ENCODE assay signal across 16 cellular contexts in the genomic region with DNA sequence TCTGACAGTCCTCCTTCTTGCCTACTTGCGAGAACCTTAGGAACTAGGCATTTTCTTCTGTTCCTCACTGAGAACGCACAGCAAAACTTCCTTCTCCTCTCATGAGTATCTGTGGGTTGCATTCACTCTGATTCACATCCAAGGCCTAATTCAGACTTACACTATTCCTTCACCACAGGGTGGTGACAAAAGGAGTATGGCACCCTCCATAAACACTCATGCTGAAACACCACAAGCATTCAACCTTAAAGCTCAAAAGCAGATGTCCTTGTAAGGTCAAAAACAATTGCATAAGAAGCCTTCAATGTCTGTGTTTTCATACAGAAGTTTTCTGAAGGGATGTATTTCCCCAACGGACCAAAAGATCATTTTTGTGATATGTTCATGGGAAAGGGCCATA.
"Had no signal": no experiment of that assay in that cellular context is flagged by ENCODE, and none has a peak within 500 bp of the region (broad histone marks: within the 10 kb centered on the region; RNA-seq: fewer than 3 reads in every experiment).

No MANE protein-coding gene starts in this region.

- ATAC-seq: activated CD8-positive, alpha-beta T cell treated with anti-CD3 and anti-CD28 coated beads for 36 hours; activated T-cell treated with anti-CD3 and anti-CD28 coated beads, Interleukin-2, amount 50 U/mL, for 72 hours; psoas muscle had no signal

- H3K4me3 Mint-ChIP-seq: activated CD8-positive, alpha-beta T cell treated with anti-CD3 and anti-CD28 coated beads for 36 hours; activated T-cell treated with anti-CD3 and anti-CD28 coated beads, Interleukin-2, amount 50 U/mL, for 72 hours; nephron progenitor cell; stimulated activated naive CD8-positive, alpha-beta T cell treated with anti-CD3 and anti-CD28 coated beads, Interleukin-15, Interleukin-2, amounts not matched to agents 100 ng/mL and 50 ng/mL, for 24 hours had no signal

- H3K9me3 Mint-ChIP-seq: activated CD8-positive, alpha-beta T cell treated with anti-CD3 and anti-CD28 coated beads for 36 hours; activated T-cell treated with anti-CD3 and anti-CD28 coated beads, Interleukin-2, amount 50 U/mL, for 72 hours; nephron progenitor cell; stimulated activated naive CD8-positive, alpha-beta T cell treated with anti-CD3 and anti-CD28 coated beads, Interleukin-15, Interleukin-2, amounts not matched to agents 100 ng/mL and 50 ng/mL, for 24 hours had no signal

- H3K27ac Mint-ChIP-seq: activated CD8-positive, alpha-beta T cell treated with anti-CD3 and anti-CD28 coated beads for 36 hours; activated T-cell treated with anti-CD3 and anti-CD28 coated beads, Interleukin-2, amount 50 U/mL, for 72 hours; nephron progenitor cell; stimulated activated naive CD8-positive, alpha-beta T cell treated with anti-CD3 and anti-CD28 coated beads, Interleukin-15, Interleukin-2, amounts not matched to agents 100 ng/mL and 50 ng/mL, for 24 hours had no signal

- H3K4me3 ChIP-seq: hepatocyte, psoas muscle, upper lobe of left lung had no signal

- DNase-seq: activated CD4-positive, alpha-beta T cell treated with anti-CD3 and anti-CD28 coated beads for 4 hours; activated CD8-positive, alpha-beta memory T cell treated with anti-CD3 and anti-CD28 coated beads, Interleukin-2, amount 50 U/mL, for 4 hours; activated CD8-positive, alpha-beta T cell treated with anti-CD3 and anti-CD28 coated beads for 36 hours; activated T-cell treated with anti-CD3 and anti-CD28 coated beads, Interleukin-2, amount 50 U/mL, for 72 hours; central memory CD4-positive, alpha-beta T cell; cortex of kidney; effector CD8-positive, alpha-beta T cell; kidney; mesendoderm; nephron progenitor cell; psoas muscle; stimulated activated CD4-positive, alpha-beta T cell treated with anti-CD3 and anti-CD28 coated beads, Interleukin-4, amount 100 ng/mL, for 1 hour; stimulated activated CD8-positive, alpha-beta memory T cell treated with anti-CD3 and anti-CD28 coated beads, Interleukin-4, amount 100 ng/mL, for 48 hours; upper lobe of left lung had no signal
